In genomic region chr5:124669956-124670671, GRCh38 we compare ENCODE assay signal across 13 cellular contexts.
A peak's percentile ranks its signal among the peaks of the same experiment; 100 is the strongest.
DNase-seq lines count a peak whose midpoint lies in the region; ATAC-seq and TF ChIP-seq lines count a peak whose summit lies in the region.
"Had no signal": no experiment of that assay in that cellular context is flagged by ENCODE, and none has a peak within 500 bp of the region (broad histone marks: within the 10 kb centered on the region; RNA-seq: fewer than 3 reads in every experiment).

No MANE protein-coding gene starts in this region.

- no peak overlapping the region for H3K9ac ChIP-seq in endocrine pancreas (ENCODE audit: control insufficient read depth, insufficient read depth, low read length)
- no peak overlapping the region for H3K9ac ChIP-seq in muscle layer of colon (ENCODE audit: low read length)

- H3K9me3 ChIP-seq in heart right ventricle (no peaks in the 10 kb centered on the region), endocrine pancreas (ENCODE audit: control insufficient read depth, low read length) (no peaks in the 10 kb centered on the region), muscle layer of colon (ENCODE audit: low read length) (no peaks in the 10 kb centered on the region), aorta (ENCODE audit: control insufficient read depth, low read length) (no peaks in the 10 kb centered on the region)
- H3K9me3 ChIP-seq: gastrocnemius medialis, tibial nerve had no signal

- peak overlapping the region in 1 of 10 donors; percentile 1 for H3K27ac ChIP-seq in heart right ventricle
- H3K27ac ChIP-seq in muscle layer of colon (ENCODE audit: low read depth, low read length): peak overlapping the region; percentile 31
- H3K27ac ChIP-seq in aorta (ENCODE audit: low read depth in 1 of 2, low read length in 2 of 2): no peak overlapping the region
- H3K27ac ChIP-seq: gastrocnemius medialis had no signal

- 68 to 73% methylated on average over 7 of the region's 7 CpGs for WGBS in heart right ventricle, 2 donors
- 38 to 39% methylated on average over 7 of the region's 7 CpGs for WGBS in aorta, 2 donors

- no peak for DNase-seq in heart right ventricle
- no peak for DNase-seq in left ventricle myocardium superior
- no peak for DNase-seq in NCI-H1436 treated with DMSO at 0.1 percent for 48 hours (lab: John Stamatoyannopoulos, UW)
- DNase-seq in activated naive CD4-positive, alpha-beta T cell treated with anti-CD3 and anti-CD28 coated beads, Interleukin-2, amount 50 U/mL, for 16 hours: no peak
- no peak for DNase-seq in DMS153 treated with DMSO at 0.1 percent for 48 hours (lab: John Stamatoyannopoulos, UW; ENCODE audit: unreplicated experiment)
- no peak for DNase-seq in aorta
- DNase-seq: CD8-positive, alpha-beta T cell; gastrocnemius medialis; NCI-H446; occipital lobe had no signal

- H3K36me3 ChIP-seq in heart right ventricle: no peaks in the 10 kb centered on the region
- H3K36me3 ChIP-seq in endocrine pancreas (ENCODE audit: control insufficient read depth, insufficient read depth, low read length): no peaks in the 10 kb centered on the region
- no peaks in the 10 kb centered on the region for H3K36me3 ChIP-seq in muscle layer of colon (ENCODE audit: insufficient read depth, low read length)
- H3K36me3 ChIP-seq in aorta (ENCODE audit: control insufficient read depth in 1 of 2, insufficient read depth in 2 of 2, low read length in 1 of 2): no peaks in the 10 kb centered on the region
- H3K36me3 ChIP-seq: gastrocnemius medialis, tibial nerve had no signal

- intact Hi-C loops in heart right ventricle (cut with DNase I): no loop called here
- intact Hi-C loops in left ventricle myocardium superior (cut with micrococcal nuclease): no loop called here
- intact Hi-C loops in aorta (cut with DNase I): no loop called here

- no peak for TF ChIP-seq CTCF in heart right ventricle (IDR thresholded peaks at IDR 0.05)

- ATAC-seq in heart right ventricle (peak in 5 of 8 donors; percentile 21 to 59 (median 39)), left ventricle myocardium superior (no peak), aorta (ENCODE audit: low FRiP score) (no peak)
- ATAC-seq: CD8-positive, alpha-beta T cell; gastrocnemius medialis had no signal

- H3K4me3 ChIP-seq in heart right ventricle (no peak overlapping the region), endocrine pancreas (ENCODE audit: control insufficient read depth, insufficient read depth, low read length) (peak overlapping the region; percentile 63), muscle layer of colon (ENCODE audit: low read depth in 1 of 2, low read length in 2 of 2) (no peak overlapping the region), aorta (ENCODE audit: low read length in 2 of 2) (peak overlapping the region in 1 of 2 donors; percentile 18)
- H3K4me3 ChIP-seq: gastrocnemius medialis, tibial nerve had no signal

- H3K27me3 ChIP-seq in heart right ventricle (no peaks in the 10 kb centered on the region), endocrine pancreas (ENCODE audit: control insufficient read depth, insufficient read depth, low read length) (no peaks in the 10 kb centered on the region), muscle layer of colon (ENCODE audit: control insufficient read depth in 1 of 2, insufficient read depth in 2 of 2, low read length in 2 of 2) (no peaks in the 10 kb centered on the region), aorta (ENCODE audit: control insufficient read depth in 1 of 2, insufficient read depth in 2 of 2, low read length in 1 of 2) (no peaks in the 10 kb centered on the region)
- H3K27me3 ChIP-seq: gastrocnemius medialis, tibial nerve had no signal

- H3K4me1 ChIP-seq in heart right ventricle (peaks cover 0 to 74% (median 46%) of the 10 kb centered on the region in 9 donors), endocrine pancreas (ENCODE audit: control insufficient read depth, insufficient read depth, low read length) (peaks cover 32% of the 10 kb centered on the region), muscle layer of colon (ENCODE audit: insufficient read depth, low read length) (peaks cover 49% of the 10 kb centered on the region), aorta (ENCODE audit: control insufficient read depth in 1 of 2, insufficient read depth in 2 of 2, low read length in 2 of 2) (peaks cover 0 to 7% of the 10 kb centered on the region in 2 donors)

Comparison
In these comparisons a context has a peak if more than half of its experiments do, and no peak if none do; other contexts are left out.
1. ATAC-seq: peak in heart right ventricle (5 of 8); none in left ventricle myocardium superior (single experiment) and aorta (single experiment).